ENCODE assay signal across 17 cellular contexts in genomic region chr3:49162751-49163419, GRCh38. TPM values are rescaled to one million over a fixed set of nuclear protein-coding genes. Genes with fewer than 3 reads are reported as not detected.
DNase-seq lines count a peak whose midpoint lies in the region; ATAC-seq, FAIRE-seq and TF ChIP-seq lines count a peak whose summit lies in the region.
"Had no signal": no experiment of that assay in that cellular context is flagged by ENCODE, and none has a peak within 500 bp of the region (broad histone marks: within the 10 kb centered on the region; RNA-seq: fewer than 3 reads in every experiment).

No MANE protein-coding gene starts in this region.

- no peaks in the 10 kb centered on the region; a peak in 1 of 5 replicates for H3K27me3 ChIP-seq in HepG2 (ENCODE audit: control insufficient read depth in 1 of 2, insufficient read depth in 2 of 2, low read length in 2 of 2)
- H3K27me3 ChIP-seq in right lobe of liver = no peaks in the 10 kb centered on the region
- no peaks in the 10 kb centered on the region for H3K27me3 ChIP-seq in NT2/D1 (ENCODE audit: insufficient read depth, insufficient read length)
- H3K27me3 ChIP-seq in osteoblast (ENCODE audit: insufficient read depth, low read length) = no peaks in the 10 kb centered on the region

- H3K36me3 ChIP-seq in HepG2 (replicated peaks in 1 of 2; ENCODE audit: control insufficient read depth in 1 of 2, insufficient read depth in 2 of 2, low read length in 2 of 2) (peaks cover 5 to 20% of the 10 kb centered on the region in 2 experiments; a peak in 4 of 5 replicates), right lobe of liver (peaks cover 0 to 13% (median 7%) of the 10 kb centered on the region in 4 donors), NT2/D1 (ENCODE audit: insufficient read depth, insufficient read length, low read length) (peaks cover 43% of the 10 kb centered on the region), osteoblast (ENCODE audit: insufficient read depth, low read length) (peaks cover 16% of the 10 kb centered on the region)

- POLR2A ChIA-PET in HepG2 (lab: Yijun Ruan, JAX) = interaction anchor here (1.0 to 2.0 kb wide), 2 partner anchors 70 to 177 kb away, joined by 4 to 5 read pairs; partner anchors contain the start of gene USP4

- H3K27ac ChIP-seq in HepG2 (ENCODE audit: extremely low read length, insufficient read depth, low read length) (no peak overlapping the region), right lobe of liver (no peak overlapping the region), osteoblast (ENCODE audit: low read depth, low read length) (no peak overlapping the region)

- FAIRE-seq in HepG2 (lab: Jason Lieb, UNC) (no peak), GM12892 (lab: Jason Lieb, UNC) (no peak)
- FAIRE-seq: A204.1, D721Med, G401.6, GM18507, H54 had no signal

- no peak for DNase-seq in HepG2 (ENCODE audit: low spot score)
- no peak for DNase-seq in right lobe of liver
- DNase-seq in GM12892 (ENCODE audit: insufficient read length) = no peak
- no peak for DNase-seq in NT2/D1 (ENCODE audit: low read depth, low spot score)
- DNase-seq in osteoblast (ENCODE audit: insufficient read length, low spot score, missing footprints) = peak; percentile 36
- DNase-seq in NCI-H748 treated with DMSO at 0.1 percent for 48 hours (lab: John Stamatoyannopoulos, UW) = no peak
- DNase-seq: CD8-positive, alpha-beta T cell; COR-L47; DMS153; DMS79 treated with DMSO at 0.1 percent for 48 hours; EL had no signal

- H3K9ac ChIP-seq in HepG2 (ENCODE audit: insufficient read depth, low read depth, low read length) (no peak overlapping the region), NT2/D1 (ENCODE audit: insufficient read length, low read depth) (peak overlapping the region; percentile 21)

- in situ Hi-C loops in HepG2 (cut with HindIII; ENCODE audit: extremely low pct_ligation_motif_present, low pct_unique_long_range_greater_than_20kb) = loop anchor here (25.0 kb wide), 1 partner anchor 274 kb away; the partner anchor contains the start of gene NICN1

- H3K4me3 ChIP-seq in HepG2 (replicated peaks in 1 of 3; ENCODE audit: insufficient read depth in 1 of 3, low read depth in 2 of 3, low read length in 3 of 3) (no peak overlapping the region), right lobe of liver (no peak overlapping the region), NT2/D1 (ENCODE audit: insufficient read length, low read depth) (no peak overlapping the region), osteoblast (ENCODE audit: insufficient read depth, low read length) (no peak overlapping the region)

- BruUV-seq in HepG2 (replicated peaks; lab: Mats Ljungman, UMichigan) = no TSS peak

- H4K20me1 ChIP-seq in HepG2 (ENCODE audit: insufficient read depth, low read length) = no peaks in the 10 kb centered on the region
- H4K20me1 ChIP-seq in osteoblast (ENCODE audit: insufficient read depth, low read length) = peaks cover 13% of the 10 kb centered on the region

- intact Hi-C loops in HepG2 (cut with micrococcal nuclease; ENCODE audit: unreplicated experiment) (no loop called here), right lobe of liver (cut with DNase I) (no loop called here)

- CTCF ChIA-PET in HepG2 (lab: Yijun Ruan, JAX; ENCODE audit: low intra/inter-chr PET ratio, low total read pairs) = no interaction called here

- H3K9me3 ChIP-seq in HepG2 (ENCODE audit: low read length) (no peaks in the 10 kb centered on the region), right lobe of liver (no peaks in the 10 kb centered on the region), NT2/D1 (ENCODE audit: insufficient read depth, low read length) (no peaks in the 10 kb centered on the region), osteoblast (ENCODE audit: low read depth, low read length) (no peaks in the 10 kb centered on the region)

- TF ChIP-seq EP300 in HepG2 (IDR thresholded peaks at IDR 0.05; ENCODE audit: low read depth in 2 of 2, low read length in 2 of 2) = no peak
- TF ChIP-seq EP300 in HepG2 (CRISPR knock-in tag; IDR thresholded peaks at IDR 0.05; ENCODE audit: borderline replicate concordance) = no peak

- H2AFZ ChIP-seq in HepG2 (ENCODE audit: low read length) (no peak overlapping the region), osteoblast (ENCODE audit: low read length) (no peak overlapping the region)

- 98% methylated on average over 19 of the region's 21 CpGs for WGBS in HepG2 (ENCODE audit: low lambda C conversion rate)
- WGBS in right lobe of liver (ENCODE audit: insufficient coverage, low coverage, low lambda C conversion rate, missing lambda C conversion rate) = 90% methylated on average over 9 of the region's 21 CpGs

- no peak overlapping the region for H3K4me2 ChIP-seq in HepG2 (ENCODE audit: low read depth, low read length)
- no peak overlapping the region for H3K4me2 ChIP-seq in osteoblast (ENCODE audit: insufficient read depth, low read length)

- ATAC-seq in HepG2 (no peak), right lobe of liver (no peak), HG02884 (IDR thresholded peaks at IDR 0.05; ENCODE audit: unreplicated experiment) (no peak)
- ATAC-seq: CD8-positive, alpha-beta T cell had no signal

- H3K79me2 ChIP-seq in HepG2 (ENCODE audit: insufficient read depth, low read length) = peaks cover 16% of the 10 kb centered on the region
- H3K79me2 ChIP-seq in osteoblast (ENCODE audit: insufficient read depth, low read length) = peaks cover 33% of the 10 kb centered on the region

- no peak for TF ChIP-seq RAD21 in HepG2 (CRISPR knock-in tag; IDR thresholded peaks at IDR 0.05)

- TF ChIP-seq POLR2A in HepG2 (IDR thresholded peaks at IDR 0.05; ENCODE audit: insufficient read depth in 1 of 2, low read depth in 2 of 2, low read length in 2 of 2) (no peak), right lobe of liver (IDR thresholded peaks at IDR 0.05) (no peak), GM12892 (IDR thresholded peaks at IDR 0.05; ENCODE audit: low read depth, low read length) (peak; percentile 24; the same call in 1 of the 2 replicates)

- TF ChIP-seq CTCF in HepG2 (CRISPR knock-in tag; IDR thresholded peaks at IDR 0.05) (no peak), right lobe of liver (IDR thresholded peaks at IDR 0.05) (no peak), osteoblast (IDR thresholded peaks at IDR 0.05; ENCODE audit: extremely low read depth, low read depth, low read length) (no peak)

- H3K4me1 ChIP-seq in HepG2 (ENCODE audit: insufficient read depth, low read length) (peaks cover 42% of the 10 kb centered on the region), right lobe of liver (peaks cover 0 to 21% (median 9%) of the 10 kb centered on the region in 4 donors), NT2/D1 (ENCODE audit: insufficient read depth, insufficient read length) (peaks cover 7% of the 10 kb centered on the region), osteoblast (ENCODE audit: insufficient read depth, low read length) (peaks cover 14% of the 10 kb centered on the region)

RNA-seq across cellular contexts. Expression of gene CCDC71, which starts 3.2 kb away (rescaled TPM):
- 13.3 and 14.3 TPM in 2 replicates for total RNA-seq in HepG2 (2016; rRNA removed; fragmentation: Illumina TruSeq; extraction: Trizol)
- total RNA-seq in HepG2 (2016; cell fraction: cytosol; rRNA removed; fragmentation: Illumina TruSeq; extraction: Trizol; ENCODE audit: low read depth) = 4.1 and 4.7 TPM in 2 replicates
- total RNA-seq in HepG2 (2016; cell fraction: insoluble cytoplasmic fraction; rRNA removed; fragmentation: Illumina TruSeq; extraction: Trizol) = 12.6 and 13.9 TPM in 2 replicates
- total RNA-seq in HepG2 (2016; cell fraction: membrane; rRNA removed; fragmentation: Illumina TruSeq; extraction: Trizol) = 10.5 and 10.7 TPM in 2 replicates
- total RNA-seq in HepG2 (2016; cell fraction: nucleus; rRNA removed; fragmentation: Illumina TruSeq; extraction: Trizol) = 9.0 and 9.1 TPM in 2 replicates
- polyA plus RNA-seq in HepG2 (2011; rRNA removed) = 9.7 and 14.9 TPM in 2 replicates
- 11.8 and 15.0 TPM in 2 replicates for polyA plus RNA-seq in HepG2 (2011; cell fraction: cytosol; rRNA removed)
- 12.1 and 12.2 TPM in 2 replicates for polyA plus RNA-seq in HepG2 (2011; cell fraction: nucleus; rRNA removed)
- 6.4 and 7.7 TPM in 2 replicates for polyA plus RNA-seq in HepG2 (2012)
- polyA plus RNA-seq in HepG2 (2016; cell fraction: cytosol; fragmentation: Illumina TruSeq; extraction: Trizol; ENCODE audit: low read depth) = 2.1 and 3.0 TPM in 2 replicates
- polyA plus RNA-seq in HepG2 (2016; cell fraction: insoluble cytoplasmic fraction; fragmentation: Illumina TruSeq; extraction: Trizol; ENCODE audit: low read depth) = 15.2 TPM in 2 replicates
- 5.5 and 5.6 TPM in 2 replicates for polyA plus RNA-seq in HepG2 (2016; cell fraction: membrane; fragmentation: Illumina TruSeq; extraction: Trizol; ENCODE audit: low read depth)
- 9.9 and 12.2 TPM in 2 replicates for polyA plus RNA-seq in HepG2 (2016; cell fraction: nucleus; fragmentation: Illumina TruSeq; extraction: Trizol; ENCODE audit: insufficient read depth, low read depth)
- polyA minus RNA-seq in HepG2 (2011; rRNA and poly(A)+ RNA removed; ENCODE audit: low replicate concordance) = 56.3 and 64.8 TPM in 2 replicates
- polyA minus RNA-seq in HepG2 (2011; cell fraction: cytosol; rRNA and poly(A)+ RNA removed) = 9.1 and 9.9 TPM in 2 replicates
- 24.2 and 24.7 TPM in 2 replicates for polyA minus RNA-seq in HepG2 (2011; cell fraction: nucleus; rRNA and poly(A)+ RNA removed)
- total RNA-seq in right lobe of liver = 10 to 100 TPM in 2 of 6 experiments, 1 to 10 TPM in 4; 8.0 to 18.9 (median 8.6) TPM
- polyA plus RNA-seq in GM12892 (2012; ENCODE audit: missing spikeins) = 15.7 TPM
- 19.2 and 22.8 TPM in 2 replicates for total RNA-seq in osteoblast

RNA-seq across cellular contexts. Expression of gene KLHDC8B, which starts 8.5 kb away (rescaled TPM):
- total RNA-seq in HepG2 (2016; rRNA removed; fragmentation: Illumina TruSeq; extraction: Trizol) (17.2 and 17.7 TPM in 2 replicates), right lobe of liver (10 to 100 TPM; 10.4 to 15.2 (median 11.5) TPM), osteoblast (16.6 and 18.3 TPM in 2 replicates)
- 5.3 and 6.0 TPM in 2 replicates for total RNA-seq in HepG2 (2016; cell fraction: cytosol; rRNA removed; fragmentation: Illumina TruSeq; extraction: Trizol; ENCODE audit: low read depth)
- total RNA-seq in HepG2 (2016; cell fraction: insoluble cytoplasmic fraction; rRNA removed; fragmentation: Illumina TruSeq; extraction: Trizol) = 18.2 and 18.3 TPM in 2 replicates
- total RNA-seq in HepG2 (2016; cell fraction: membrane; rRNA removed; fragmentation: Illumina TruSeq; extraction: Trizol) = 12.5 and 13.9 TPM in 2 replicates
- 9.8 and 11.3 TPM in 2 replicates for total RNA-seq in HepG2 (2016; cell fraction: nucleus; rRNA removed; fragmentation: Illumina TruSeq; extraction: Trizol)
- polyA plus RNA-seq in HepG2 (2011; rRNA removed) = 17.8 and 25.3 TPM in 2 replicates
- polyA plus RNA-seq in HepG2 (2011; cell fraction: cytosol; rRNA removed) = 22.1 and 25.8 TPM in 2 replicates
- 23.7 and 30.7 TPM in 2 replicates for polyA plus RNA-seq in HepG2 (2011; cell fraction: nucleus; rRNA removed)
- polyA plus RNA-seq in HepG2 (2012) = 10.3 and 15.5 TPM in 2 replicates
- polyA plus RNA-seq in HepG2 (2016; cell fraction: cytosol; fragmentation: Illumina TruSeq; extraction: Trizol; ENCODE audit: low read depth) = 3.5 and 4.4 TPM in 2 replicates
- 15.1 and 17.0 TPM in 2 replicates for polyA plus RNA-seq in HepG2 (2016; cell fraction: insoluble cytoplasmic fraction; fragmentation: Illumina TruSeq; extraction: Trizol; ENCODE audit: low read depth)
- polyA plus RNA-seq in HepG2 (2016; cell fraction: membrane; fragmentation: Illumina TruSeq; extraction: Trizol; ENCODE audit: low read depth) = 8.7 and 9.4 TPM in 2 replicates
- polyA plus RNA-seq in HepG2 (2016; cell fraction: nucleus; fragmentation: Illumina TruSeq; extraction: Trizol; ENCODE audit: insufficient read depth, low read depth) = 19.1 and 19.7 TPM in 2 replicates
- polyA minus RNA-seq in HepG2 (2011; rRNA and poly(A)+ RNA removed; ENCODE audit: low replicate concordance) = 1.0 and 28.1 TPM in 2 replicates
- polyA minus RNA-seq in HepG2 (2011; cell fraction: cytosol; rRNA and poly(A)+ RNA removed) = 8.4 and 13.7 TPM in 2 replicates
- 9.1 and 15.0 TPM in 2 replicates for polyA minus RNA-seq in HepG2 (2011; cell fraction: nucleus; rRNA and poly(A)+ RNA removed)
- polyA plus RNA-seq in GM12892 (2012; ENCODE audit: missing spikeins) = 4.3 TPM

RNA-seq across cellular contexts. Expression of gene LAMB2, which starts 30.0 kb away (rescaled TPM):
- total RNA-seq in HepG2 (2016; rRNA removed; fragmentation: Illumina TruSeq; extraction: Trizol) = 67.9 and 208 TPM in 2 replicates
- 13.5 and 15.2 TPM in 2 replicates for total RNA-seq in HepG2 (2016; cell fraction: cytosol; rRNA removed; fragmentation: Illumina TruSeq; extraction: Trizol; ENCODE audit: low read depth)
- total RNA-seq in HepG2 (2016; cell fraction: insoluble cytoplasmic fraction; rRNA removed; fragmentation: Illumina TruSeq; extraction: Trizol) = 56.7 and 217 TPM in 2 replicates
- total RNA-seq in HepG2 (2016; cell fraction: membrane; rRNA removed; fragmentation: Illumina TruSeq; extraction: Trizol) = 16.6 and 17.9 TPM in 2 replicates
- total RNA-seq in HepG2 (2016; cell fraction: nucleus; rRNA removed; fragmentation: Illumina TruSeq; extraction: Trizol) = 198 and 230 TPM in 2 replicates
- 443 and 619 TPM in 2 replicates for polyA plus RNA-seq in HepG2 (2011; rRNA removed)
- 165 and 171 TPM in 2 replicates for polyA plus RNA-seq in HepG2 (2011; cell fraction: cytosol; rRNA removed)
- polyA plus RNA-seq in HepG2 (2011; cell fraction: nucleus; rRNA removed) = 2,056 and 2,231 TPM in 2 replicates
- polyA plus RNA-seq in HepG2 (2012) = 234 and 362 TPM in 2 replicates
- 7.4 and 10.4 TPM in 2 replicates for polyA plus RNA-seq in HepG2 (2016; cell fraction: cytosol; fragmentation: Illumina TruSeq; extraction: Trizol; ENCODE audit: low read depth)
- 45.9 and 61.9 TPM in 2 replicates for polyA plus RNA-seq in HepG2 (2016; cell fraction: insoluble cytoplasmic fraction; fragmentation: Illumina TruSeq; extraction: Trizol; ENCODE audit: low read depth)
- 9.9 and 13.5 TPM in 2 replicates for polyA plus RNA-seq in HepG2 (2016; cell fraction: membrane; fragmentation: Illumina TruSeq; extraction: Trizol; ENCODE audit: low read depth)
- 423 and 430 TPM in 2 replicates for polyA plus RNA-seq in HepG2 (2016; cell fraction: nucleus; fragmentation: Illumina TruSeq; extraction: Trizol; ENCODE audit: insufficient read depth, low read depth)
- 13.3 and 724 TPM in 2 replicates for polyA minus RNA-seq in HepG2 (2011; rRNA and poly(A)+ RNA removed; ENCODE audit: low replicate concordance)
- polyA minus RNA-seq in HepG2 (2011; cell fraction: cytosol; rRNA and poly(A)+ RNA removed) = 108 and 211 TPM in 2 replicates
- polyA minus RNA-seq in HepG2 (2011; cell fraction: nucleus; rRNA and poly(A)+ RNA removed) = 147 and 217 TPM in 2 replicates
- 100 to 1,000 TPM; 129 to 192 (median 163) TPM for total RNA-seq in right lobe of liver
- not detected for polyA plus RNA-seq in GM12892 (2012; ENCODE audit: missing spikeins)
- total RNA-seq in osteoblast = 355 and 450 TPM in 2 replicates
- total RNA-seq: CD8-positive, alpha-beta T cell had no signal

RNA-seq across cellular contexts. Expression of gene USP19, which starts 42.3 kb away (rescaled TPM):
- total RNA-seq in HepG2 (2016; rRNA removed; fragmentation: Illumina TruSeq; extraction: Trizol) (31.7 and 33.8 TPM in 2 replicates), right lobe of liver (10 to 100 TPM; 28.0 to 39.0 (median 34.1) TPM), osteoblast (37.1 and 49.6 TPM in 2 replicates)
- 3.2 and 3.3 TPM in 2 replicates for total RNA-seq in HepG2 (2016; cell fraction: cytosol; rRNA removed; fragmentation: Illumina TruSeq; extraction: Trizol; ENCODE audit: low read depth)
- 28.9 and 29.8 TPM in 2 replicates for total RNA-seq in HepG2 (2016; cell fraction: insoluble cytoplasmic fraction; rRNA removed; fragmentation: Illumina TruSeq; extraction: Trizol)
- 7.3 and 7.8 TPM in 2 replicates for total RNA-seq in HepG2 (2016; cell fraction: membrane; rRNA removed; fragmentation: Illumina TruSeq; extraction: Trizol)
- total RNA-seq in HepG2 (2016; cell fraction: nucleus; rRNA removed; fragmentation: Illumina TruSeq; extraction: Trizol) = 30.6 and 33.3 TPM in 2 replicates
- 28.3 and 36.6 TPM in 2 replicates for polyA plus RNA-seq in HepG2 (2011; rRNA removed)
- polyA plus RNA-seq in HepG2 (2011; cell fraction: cytosol; rRNA removed) = 20.1 and 31.8 TPM in 2 replicates
- 90.2 and 110 TPM in 2 replicates for polyA plus RNA-seq in HepG2 (2011; cell fraction: nucleus; rRNA removed)
- polyA plus RNA-seq in HepG2 (2012) = 21.9 and 23.6 TPM in 2 replicates
- polyA plus RNA-seq in HepG2 (2016; cell fraction: cytosol; fragmentation: Illumina TruSeq; extraction: Trizol; ENCODE audit: low read depth) = 0.88 and 1.7 TPM in 2 replicates
- polyA plus RNA-seq in HepG2 (2016; cell fraction: insoluble cytoplasmic fraction; fragmentation: Illumina TruSeq; extraction: Trizol; ENCODE audit: low read depth) = 19.6 and 20.4 TPM in 2 replicates
- 2.9 and 3.5 TPM in 2 replicates for polyA plus RNA-seq in HepG2 (2016; cell fraction: membrane; fragmentation: Illumina TruSeq; extraction: Trizol; ENCODE audit: low read depth)
- 46.8 and 50.9 TPM in 2 replicates for polyA plus RNA-seq in HepG2 (2016; cell fraction: nucleus; fragmentation: Illumina TruSeq; extraction: Trizol; ENCODE audit: insufficient read depth, low read depth)
- 183 and 184 TPM in 2 replicates for polyA minus RNA-seq in HepG2 (2011; rRNA and poly(A)+ RNA removed; ENCODE audit: low replicate concordance)
- polyA minus RNA-seq in HepG2 (2011; cell fraction: cytosol; rRNA and poly(A)+ RNA removed) = 23.4 and 29.4 TPM in 2 replicates
- polyA minus RNA-seq in HepG2 (2011; cell fraction: nucleus; rRNA and poly(A)+ RNA removed) = 26.7 and 30.1 TPM in 2 replicates
- 19.5 TPM for polyA plus RNA-seq in GM12892 (2012; ENCODE audit: missing spikeins)

RNA-seq across cellular contexts. Expression of gene QARS1, which starts 58.3 kb away (rescaled TPM):
- total RNA-seq in HepG2 (2016; rRNA removed; fragmentation: Illumina TruSeq; extraction: Trizol) (307 and 408 TPM in 2 replicates), right lobe of liver (100 to 1,000 TPM in 2 of 6 experiments, 10 to 100 TPM in 4; 81.5 to 148 (median 93.5) TPM), osteoblast (360 and 416 TPM in 2 replicates)
- 108 and 142 TPM in 2 replicates for total RNA-seq in HepG2 (2016; cell fraction: cytosol; rRNA removed; fragmentation: Illumina TruSeq; extraction: Trizol; ENCODE audit: low read depth)
- total RNA-seq in HepG2 (2016; cell fraction: insoluble cytoplasmic fraction; rRNA removed; fragmentation: Illumina TruSeq; extraction: Trizol) = 307 and 376 TPM in 2 replicates
- total RNA-seq in HepG2 (2016; cell fraction: membrane; rRNA removed; fragmentation: Illumina TruSeq; extraction: Trizol) = 314 and 352 TPM in 2 replicates
- total RNA-seq in HepG2 (2016; cell fraction: nucleus; rRNA removed; fragmentation: Illumina TruSeq; extraction: Trizol) = 221 and 253 TPM in 2 replicates
- polyA plus RNA-seq in HepG2 (2011; rRNA removed) = 327 and 419 TPM in 2 replicates
- polyA plus RNA-seq in HepG2 (2011; cell fraction: cytosol; rRNA removed) = 412 and 463 TPM in 2 replicates
- 959 and 1,022 TPM in 2 replicates for polyA plus RNA-seq in HepG2 (2011; cell fraction: nucleus; rRNA removed)
- polyA plus RNA-seq in HepG2 (2012) = 332 and 451 TPM in 2 replicates
- 127 and 157 TPM in 2 replicates for polyA plus RNA-seq in HepG2 (2016; cell fraction: cytosol; fragmentation: Illumina TruSeq; extraction: Trizol; ENCODE audit: low read depth)
- 340 and 376 TPM in 2 replicates for polyA plus RNA-seq in HepG2 (2016; cell fraction: insoluble cytoplasmic fraction; fragmentation: Illumina TruSeq; extraction: Trizol; ENCODE audit: low read depth)
- polyA plus RNA-seq in HepG2 (2016; cell fraction: membrane; fragmentation: Illumina TruSeq; extraction: Trizol; ENCODE audit: low read depth) = 292 and 350 TPM in 2 replicates
- 430 and 462 TPM in 2 replicates for polyA plus RNA-seq in HepG2 (2016; cell fraction: nucleus; fragmentation: Illumina TruSeq; extraction: Trizol; ENCODE audit: insufficient read depth, low read depth)
- polyA minus RNA-seq in HepG2 (2011; rRNA and poly(A)+ RNA removed; ENCODE audit: low replicate concordance) = 258 and 464 TPM in 2 replicates
- 175 and 228 TPM in 2 replicates for polyA minus RNA-seq in HepG2 (2011; cell fraction: cytosol; rRNA and poly(A)+ RNA removed)
- polyA minus RNA-seq in HepG2 (2011; cell fraction: nucleus; rRNA and poly(A)+ RNA removed) = 194 and 201 TPM in 2 replicates
- 246 TPM for polyA plus RNA-seq in GM12892 (2012; ENCODE audit: missing spikeins)
